In the genomic region with DNA sequence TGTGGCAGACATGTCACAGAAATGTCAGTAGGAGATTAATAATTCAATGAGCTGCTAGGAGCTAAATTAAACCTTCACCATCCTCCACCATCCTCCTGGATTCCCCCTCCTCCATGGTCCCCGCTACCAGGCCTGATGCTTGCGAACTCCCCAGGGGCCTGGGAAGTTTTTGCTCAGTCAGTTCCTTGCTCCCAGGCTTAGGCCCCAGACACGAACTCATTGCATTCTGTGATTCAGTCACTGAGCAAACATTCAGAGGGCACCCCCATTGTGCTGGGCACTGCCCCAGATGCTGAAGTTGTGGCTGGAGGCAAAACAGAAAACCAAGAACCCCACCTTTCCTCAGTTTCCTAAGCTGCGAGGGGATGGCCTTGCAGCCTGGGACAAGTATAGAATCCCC, we compare ENCODE assay signal across 25 cellular contexts.
"Had no signal": no experiment of that assay in that cellular context is flagged by ENCODE, and none has a peak within 500 bp of the region (broad histone marks: within the 10 kb centered on the region; RNA-seq: fewer than 3 reads in every experiment).

No MANE protein-coding gene starts in this region.

- H3K36me3 ChIP-seq: brain microvascular endothelial cell had no signal

- H3K27ac ChIP-seq: brain microvascular endothelial cell, KMS-11, SK-N-MC, VCaP had no signal

- H3K4me2 ChIP-seq: KMS-11 had no signal

- H3K27me3 ChIP-seq: brain microvascular endothelial cell had no signal

- H3K9ac ChIP-seq: KMS-11 had no signal

- DNase-seq: activated CD4-positive, alpha-beta memory T cell treated with anti-CD3 and anti-CD28 coated beads for 36 hours; activated CD4-positive, alpha-beta T cell treated with anti-CD3 and anti-CD28 coated beads, Interleukin-2, amount 10 ng/mL, durations not matched to agents 7 days and 5 days; activated CD4-positive, CD25-positive, alpha-beta regulatory T cell; activated CD8-positive, alpha-beta memory T cell treated with anti-CD3 and anti-CD28 coated beads for 24 hours; activated effector memory CD4-positive, alpha-beta T cell treated with anti-CD3 and anti-CD28 coated beads, Interleukin-2, amount 50 U/mL, for 16 hours; activated naive CD4-positive, alpha-beta T cell treated with Interleukin-2 at 50 U/mL for 16 hours; activated naive CD8-positive, alpha-beta T cell treated with anti-CD3 and anti-CD28 coated beads, Interleukin-2, amount 50 U/mL, for 24 hours; activated T-cell treated with anti-CD3 and anti-CD28 coated beads, Interleukin-2, amount 50 U/mL, for 4 hours; amygdala; brain microvascular endothelial cell; NCI-H1092; NCI-H1417; NCI-H2029; NCI-H345; NCI-H510A; NCI-H526 treated with DMSO at 0.1 percent for 48 hours; NCI-H82; T-cell; T-helper 2 cell; T1000 had no signal

- H3K4me3 ChIP-seq: SK-N-MC had no signal

- ATAC-seq: activated naive CD4-positive, alpha-beta T cell treated with anti-CD3 and anti-CD28 coated beads, Interleukin-2, amount 50 U/mL, for 72 hours; activated naive CD8-positive, alpha-beta T cell treated with anti-CD3 and anti-CD28 coated beads, Interleukin-2, amount 50 U/mL, for 24 hours; activated T-cell treated with anti-CD3 and anti-CD28 coated beads, Interleukin-2, amount 50 U/mL, for 4 hours; Right ventricle myocardium inferior; T-cell had no signal
